In genomic region chr2:79294994-79295393, GRCh38 we compare ENCODE assay signal across 35 cellular contexts.
"Had no signal": no experiment of that assay in that cellular context is flagged by ENCODE, and none has a peak within 500 bp of the region (broad histone marks: within the 10 kb centered on the region; RNA-seq: fewer than 3 reads in every experiment).

No MANE protein-coding gene starts in this region.

- H3K27me3 Mint-ChIP-seq: activated B cell treated with CpG ODN at 0.5 μM for 24 hours; activated CD4-positive, alpha-beta memory T cell treated with anti-CD3 and anti-CD28 coated beads, Interleukin-2, amount 10 ng/mL, durations not matched to agents 7 days and 5 days; activated CD8-positive, alpha-beta memory T cell treated with anti-CD3 and anti-CD28 coated beads, Interleukin-2, amount 10 ng/mL, durations not matched to agents 7 days and 5 days; activated naive CD4-positive, alpha-beta T cell treated with anti-CD3 and anti-CD28 coated beads, Interleukin-2, amount 10 ng/mL, durations not matched to agents 7 days and 5 days; activated naive CD8-positive, alpha-beta T cell; activated naive CD8-positive, alpha-beta T cell treated with anti-CD3 and anti-CD28 coated beads, Interleukin-2, amount 50 U/mL, for 24 hours; T-helper 17 cell had no signal

- H3K4me1 ChIP-seq: SJSA1 had no signal

- H3K4me2 ChIP-seq: SK-N-SH had no signal

- H3K4me1 Mint-ChIP-seq: activated B cell treated with CpG ODN at 0.5 μM for 24 hours; activated CD4-positive, alpha-beta memory T cell treated with anti-CD3 and anti-CD28 coated beads, Interleukin-2, amount 10 ng/mL, durations not matched to agents 7 days and 5 days; activated CD8-positive, alpha-beta memory T cell treated with anti-CD3 and anti-CD28 coated beads, Interleukin-2, amount 10 ng/mL, durations not matched to agents 7 days and 5 days; activated naive CD4-positive, alpha-beta T cell treated with anti-CD3 and anti-CD28 coated beads, Interleukin-2, amount 10 ng/mL, durations not matched to agents 7 days and 5 days; activated naive CD8-positive, alpha-beta T cell treated with anti-CD3 and anti-CD28 coated beads, Interleukin-2, amount 50 U/mL, for 24 hours; T-helper 17 cell had no signal

- H3K27ac ChIP-seq: SJSA1, VCaP had no signal

- H3K27me3 ChIP-seq: MG63, SJSA1 had no signal

- H3K27ac Mint-ChIP-seq: activated B cell treated with CpG ODN at 0.5 μM for 24 hours; activated CD4-positive, alpha-beta memory T cell treated with anti-CD3 and anti-CD28 coated beads, Interleukin-2, amount 10 ng/mL, durations not matched to agents 7 days and 5 days; activated CD8-positive, alpha-beta memory T cell treated with anti-CD3 and anti-CD28 coated beads, Interleukin-2, amount 10 ng/mL, durations not matched to agents 7 days and 5 days; activated naive CD4-positive, alpha-beta T cell treated with anti-CD3 and anti-CD28 coated beads, Interleukin-2, amount 10 ng/mL, durations not matched to agents 7 days and 5 days; activated naive CD8-positive, alpha-beta T cell; activated naive CD8-positive, alpha-beta T cell treated with anti-CD3 and anti-CD28 coated beads, Interleukin-2, amount 50 U/mL, for 24 hours; T-helper 17 cell had no signal

- H3K36me3 Mint-ChIP-seq: activated CD8-positive, alpha-beta memory T cell treated with anti-CD3 and anti-CD28 coated beads, Interleukin-2, amount 10 ng/mL, durations not matched to agents 7 days and 5 days; activated naive CD4-positive, alpha-beta T cell treated with anti-CD3 and anti-CD28 coated beads, Interleukin-2, amount 10 ng/mL, durations not matched to agents 7 days and 5 days; activated naive CD8-positive, alpha-beta T cell; brain had no signal

- H3K9me3 ChIP-seq: MG63, SJSA1, SK-N-SH had no signal

- DNase-seq: activated B cell treated with CpG ODN at 0.5 μM for 24 hours; activated CD4-positive, alpha-beta memory T cell treated with anti-CD3 and anti-CD28 coated beads, Interleukin-2, amount 10 ng/mL, durations not matched to agents 7 days and 5 days; activated CD4-positive, alpha-beta T cell treated with anti-CD3 and anti-CD28 coated beads for 1 hour; activated CD4-positive, alpha-beta T cell treated with anti-CD3 and anti-CD28 coated beads for 48 hours; activated CD8-positive, alpha-beta memory T cell treated with anti-CD3 and anti-CD28 coated beads for 24 hours; activated CD8-positive, alpha-beta memory T cell treated with anti-CD3 and anti-CD28 coated beads, Interleukin-2, amount 10 ng/mL, durations not matched to agents 7 days and 5 days; activated CD8-positive, alpha-beta memory T cell treated with anti-CD3 and anti-CD28 coated beads, Interleukin-2, amount 50 U/mL, for 48 hours; activated effector memory CD4-positive, alpha-beta T cell treated with Interleukin-2 at 50 U/mL for 16 hours; activated naive CD4-positive, alpha-beta T cell treated with anti-CD3 and anti-CD28 coated beads, Interleukin-2, amount 10 ng/mL, durations not matched to agents 7 days and 5 days; activated naive CD8-positive, alpha-beta T cell treated with anti-CD3 and anti-CD28 coated beads, Interleukin-2, amount 50 U/mL, for 24 hours; activated T-cell treated with anti-CD3 and anti-CD28 coated beads, Interleukin-2, amount 50 U/mL, for 48 hours; central memory CD4-positive, alpha-beta T cell; Kasumi-1; KG1; MG63; NCI-H1048; NCI-H1105 treated with DMSO at 0.1 percent for 48 hours; NCI-H1436; NCI-H1694; NCI-H1930; NCI-H2081 treated with DMSO at 0.1 percent for 48 hours; NCI-H226; NCI-H446 treated with DMSO at 0.1 percent for 48 hours; NCI-H524; NCI-H69; SHP77; SK-N-SH; T-helper 17 cell; T-helper 9 cell had no signal

- H3K9me3 Mint-ChIP-seq: activated naive CD4-positive, alpha-beta T cell treated with anti-CD3 and anti-CD28 coated beads, Interleukin-2, amount 10 ng/mL, durations not matched to agents 7 days and 5 days had no signal

- H3K36me3 ChIP-seq: MG63, SJSA1 had no signal

- H3K4me3 Mint-ChIP-seq: activated B cell treated with CpG ODN at 0.5 μM for 24 hours; activated CD4-positive, alpha-beta memory T cell treated with anti-CD3 and anti-CD28 coated beads, Interleukin-2, amount 10 ng/mL, durations not matched to agents 7 days and 5 days; activated CD8-positive, alpha-beta memory T cell treated with anti-CD3 and anti-CD28 coated beads, Interleukin-2, amount 10 ng/mL, durations not matched to agents 7 days and 5 days; activated naive CD4-positive, alpha-beta T cell treated with anti-CD3 and anti-CD28 coated beads, Interleukin-2, amount 10 ng/mL, durations not matched to agents 7 days and 5 days; activated naive CD8-positive, alpha-beta T cell; activated naive CD8-positive, alpha-beta T cell treated with anti-CD3 and anti-CD28 coated beads, Interleukin-2, amount 50 U/mL, for 24 hours; T-helper 17 cell had no signal

- H3K9ac ChIP-seq: SK-N-SH had no signal

- H3K4me3 ChIP-seq: MG63, SJSA1 had no signal

- ATAC-seq: activated CD8-positive, alpha-beta memory T cell treated with anti-CD3 and anti-CD28 coated beads, Interleukin-2, amount 10 ng/mL, durations not matched to agents 7 days and 5 days; activated naive CD8-positive, alpha-beta T cell treated with anti-CD3 and anti-CD28 coated beads, Interleukin-2, amount 50 U/mL, for 24 hours; Panc1; T-helper 17 cell had no signal

- FAIRE-seq: bronchial epithelial cell had no signal
